11 cellular contexts compared by ENCODE assay signal in genomic region chr6:90375681-90376439, GRCh38.
DNase-seq lines count a peak whose midpoint lies in the region; ATAC-seq and TF ChIP-seq lines count a peak whose summit lies in the region.
"Had no signal": no experiment of that assay in that cellular context is flagged by ENCODE, and none has a peak within 500 bp of the region (broad histone marks: within the 10 kb centered on the region; RNA-seq: fewer than 3 reads in every experiment).

No MANE protein-coding gene starts in this region.

- H3K4me1 ChIP-seq in right atrium auricular region (no peaks in the 10 kb centered on the region), vagina (peaks cover 10% of the 10 kb centered on the region)

- DNase-seq in Right ventricle myocardium inferior (ENCODE audit: missing footprints) = no peak
- no peak for DNase-seq in right atrium auricular region (ENCODE audit: low spot score)
- peak; percentile 65 for DNase-seq in amniotic stem cell (lab: John Stamatoyannopoulos, UW)
- peak; percentile 66 for DNase-seq in kidney glomerular epithelial cell (lab: John Stamatoyannopoulos, UW)
- no peak for DNase-seq in vagina (ENCODE audit: extremely low spot score in 2 of 2)
- no peak for DNase-seq in NCI-H69 (lab: John Stamatoyannopoulos, UW)
- DNase-seq in DMS 273 treated with DMSO at 0.1 percent for 48 hours (lab: John Stamatoyannopoulos, UW) = no peak
- no peak for DNase-seq in activated T-cell treated with anti-CD3 and anti-CD28 coated beads, Interleukin-2, amount 50 U/mL, for 1 hour
- DNase-seq: 8988T; NCI-H526; stimulated activated CD4-positive, alpha-beta T cell treated with anti-CD3 and anti-CD28 coated beads, Interleukin-15, amount 100 ng/mL, for 24 hours had no signal

- TF ChIP-seq CTCF in right atrium auricular region (IDR thresholded peaks at IDR 0.05) = no peak
- no peak for TF ChIP-seq CTCF in vagina (IDR thresholded peaks at IDR 0.05)

- H3K9me3 ChIP-seq in right atrium auricular region (no peaks in the 10 kb centered on the region), vagina (no peaks in the 10 kb centered on the region)

- intact Hi-C loops in Right ventricle myocardium inferior (cut with DNase I) = no loop called here
- intact Hi-C loops in vagina (cut with DNase I) = no loop called here

- peak; percentile 54 for ATAC-seq in Right ventricle myocardium inferior

- H3K4me3 ChIP-seq in right atrium auricular region (no peak overlapping the region), vagina (no peak overlapping the region)

- no peak for TF ChIP-seq POLR2A in vagina (IDR thresholded peaks at IDR 0.05)

- H3K36me3 ChIP-seq in right atrium auricular region (no peaks in the 10 kb centered on the region), vagina (no peaks in the 10 kb centered on the region)

- H3K27ac ChIP-seq in right atrium auricular region (no peak overlapping the region), vagina (peak overlapping the region; percentile 9)

- H3K27me3 ChIP-seq in right atrium auricular region = no peaks in the 10 kb centered on the region
- no peaks in the 10 kb centered on the region for H3K27me3 ChIP-seq in vagina

Comparison
In these comparisons a context has a peak if more than half of its experiments do, and no peak if none do; other contexts are left out.
1. DNase-seq: peak in amniotic stem cell (single experiment) and kidney glomerular epithelial cell (single experiment); none in Right ventricle myocardium inferior (single experiment), right atrium auricular region (single experiment), vagina (0 of 2), NCI-H69 (single experiment), DMS 273 treated with DMSO at 0.1 percent for 48 hours (single experiment) and activated T-cell treated with anti-CD3 and anti-CD28 coated beads, Interleukin-2, amount 50 U/mL, for 1 hour (single experiment).